Comparison of ENCODE assay signal across 8 cellular contexts in the genomic region with DNA sequence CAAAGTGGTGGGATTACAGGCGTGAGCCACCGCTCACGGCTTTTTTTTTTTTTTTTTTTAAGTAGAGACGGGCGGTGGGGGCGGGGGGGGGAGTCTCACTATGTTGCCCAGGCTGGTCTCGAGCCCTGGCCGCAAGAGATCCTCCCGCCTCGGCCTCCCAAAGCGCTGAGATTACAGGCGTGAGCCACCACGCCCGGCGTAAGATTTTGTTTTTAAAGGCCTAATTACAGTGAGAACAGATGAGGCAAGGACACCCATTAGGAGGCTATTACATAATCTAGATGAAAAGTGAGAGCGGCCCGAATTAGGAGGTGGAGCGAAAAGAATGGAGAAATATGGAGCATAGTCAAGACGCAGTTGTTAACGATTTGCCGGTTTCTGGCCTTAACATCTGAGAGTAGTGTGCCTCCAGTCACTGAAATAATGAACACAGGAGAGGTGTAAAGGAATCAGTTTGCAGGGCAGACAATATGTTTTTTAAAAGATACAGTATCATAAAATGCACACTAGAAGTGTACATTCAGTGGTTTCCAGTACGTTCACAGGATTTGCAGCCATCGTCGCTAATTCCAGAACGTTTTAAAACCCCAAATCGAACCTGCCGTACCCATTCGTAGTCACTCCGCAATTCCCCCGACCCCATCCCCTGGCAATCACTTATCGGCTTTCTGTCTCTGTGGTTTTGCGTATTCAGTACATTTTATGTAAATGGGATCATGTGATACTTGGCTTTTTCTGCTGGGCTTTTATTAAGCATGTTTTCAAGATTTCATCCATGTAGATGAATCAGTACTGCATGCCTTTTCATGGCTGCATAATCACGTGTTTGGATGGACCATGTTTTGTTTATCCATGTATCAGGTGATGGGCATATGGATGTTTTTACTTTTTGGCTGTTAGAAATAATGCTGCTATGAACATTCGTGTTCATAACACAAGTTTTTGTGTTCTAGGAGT. TPM values are rescaled to one million over a fixed set of nuclear protein-coding genes. Genes with fewer than 3 reads are reported as not detected.
DNase-seq lines count a peak whose midpoint lies in the region; ATAC-seq and TF ChIP-seq lines count a peak whose summit lies in the region.

No MANE protein-coding gene starts in this region.

- CTCF ChIA-PET in Panc1 (lab: Charles Lee) = no interaction called here

- no peak for TF ChIP-seq POLR2A in esophagus squamous epithelium (IDR thresholded peaks at IDR 0.05)

- no peak for TF ChIP-seq CTCF in GM12875 (IDR thresholded peaks at IDR 0.05; ENCODE audit: borderline replicate concordance, insufficient read depth, low read depth, low read length)
- no peak for TF ChIP-seq CTCF in Panc1 (IDR thresholded peaks at IDR 0.05)
- no peak for TF ChIP-seq CTCF in esophagus squamous epithelium (IDR thresholded peaks at IDR 0.05)

- no peak overlapping the region for H3K9ac ChIP-seq in rectal smooth muscle tissue (ENCODE audit: low read length)

- H3K27me3 ChIP-seq in Panc1 (ENCODE audit: control insufficient read depth, insufficient read depth, low read length) (no peaks in the 10 kb centered on the region), esophagus squamous epithelium (no peaks in the 10 kb centered on the region), rectal smooth muscle tissue (ENCODE audit: control insufficient read depth, insufficient read depth, low read length) (no peaks in the 10 kb centered on the region)

- DNase-seq in Panc1 (ENCODE audit: low read depth, low spot score) = no peak
- no peak for DNase-seq in esophagus squamous epithelium (lab: John Stamatoyannopoulos, UW)
- no peak for DNase-seq in RKO (ENCODE audit: low spot score)
- DNase-seq in midbrain (lab: John Stamatoyannopoulos, UW) = no peak

- H3K4me3 ChIP-seq in GM12875 (ENCODE audit: low read depth, low read length) (peak overlapping the region; percentile 91), Panc1 (ENCODE audit: low read depth in 2 of 2, low read length in 2 of 2) (peak overlapping the region; percentile 57 to 96), esophagus squamous epithelium (peak overlapping the region; percentile 79 to 99 (median 98)), rectal smooth muscle tissue (ENCODE audit: low read length) (peak overlapping the region; percentile 99)

- H3K4me1 ChIP-seq in Panc1 (ENCODE audit: control insufficient read depth, insufficient read depth, low read length) (peaks cover 11% of the 10 kb centered on the region), esophagus squamous epithelium (peaks cover 0 to 40% (median 20%) of the 10 kb centered on the region in 3 donors), rectal smooth muscle tissue (ENCODE audit: control insufficient read depth, insufficient read depth, low read length) (no peaks in the 10 kb centered on the region)

- H3K27ac ChIP-seq in Panc1 (ENCODE audit: low read length) (peak overlapping the region; percentile 81), esophagus squamous epithelium (peak overlapping the region in 3 of 4 donors; percentile 87 to 91 (median 91)), rectal smooth muscle tissue (ENCODE audit: low read depth, low read length) (no peak overlapping the region)

- ATAC-seq in Panc1 = no peak
- no peak for ATAC-seq in HG03159 (IDR thresholded peaks at IDR 0.05; ENCODE audit: unreplicated experiment)
- no peak for ATAC-seq in HG03521 (IDR thresholded peaks at IDR 0.05; ENCODE audit: unreplicated experiment)

- WGBS in esophagus squamous epithelium, 2 donors = 70 to 72% methylated on average over 22 to 34 of the region's 34 CpGs

- intact Hi-C loops in Panc1 (cut with micrococcal nuclease; ENCODE audit: unreplicated experiment) = no loop called here
- intact Hi-C loops in esophagus squamous epithelium (cut with DNase I) = no loop called here

- POLR2A ChIA-PET in Panc1 (lab: Charles Lee) = interaction anchor here (0.6 kb wide), 1 partner anchor 37 kb away, joined by 3 read pairs; no protein-coding TSS in a partner anchor

- in situ Hi-C loops in Panc1 (cut with HindIII; ENCODE audit: low pct_unique_long_range_greater_than_20kb, low sequenced_read_pairs) = no loop called here

- H3K36me3 ChIP-seq in Panc1 (ENCODE audit: control insufficient read depth, insufficient read depth, low read length) (peaks cover 3% of the 10 kb centered on the region; the same call in 1 of the 2 replicates), esophagus squamous epithelium (peaks cover 0 to 6% (median 0%) of the 10 kb centered on the region in 3 donors), rectal smooth muscle tissue (ENCODE audit: control insufficient read depth, insufficient read depth, low read length) (no peaks in the 10 kb centered on the region)

- no TSS peak for BruUV-seq in Panc1 (replicated peaks; lab: Mats Ljungman, UMichigan)

- H3K9me3 ChIP-seq in Panc1 (ENCODE audit: control insufficient read depth, insufficient read depth, low read depth, low read length) = no peaks in the 10 kb centered on the region
- H3K9me3 ChIP-seq in esophagus squamous epithelium = no peaks in the 10 kb centered on the region

RNA-seq across cellular contexts. Expression of gene SLX4, which starts 1.4 kb away (rescaled TPM):
- 15.5 TPM for total RNA-seq in Panc1 (2021; ENCODE audit: unreplicated experiment)
- 8.7 TPM for polyA plus RNA-seq in Panc1 (2012; ENCODE audit: insufficient read length)
- 1 to 10 TPM; 3.1 to 5.6 (median 3.9) TPM for total RNA-seq in esophagus squamous epithelium

RNA-seq across cellular contexts. Expression of gene NLRC3, which starts 35.6 kb away (rescaled TPM):
- total RNA-seq in Panc1 (2021; ENCODE audit: unreplicated experiment) (0.26 TPM), esophagus squamous epithelium (1 to 10 TPM in 3 of 4 donors, under 1 TPM in 1; 0.70 to 4.0 (median 1.8) TPM)
- polyA plus RNA-seq in Panc1 (2012; ENCODE audit: insufficient read length) = 0.10 TPM

RNA-seq across cellular contexts. Expression of gene DNASE1, which starts 41.7 kb away (rescaled TPM):
- total RNA-seq in Panc1 (2021; ENCODE audit: unreplicated experiment) = 21.1 TPM
- polyA plus RNA-seq in Panc1 (2012; ENCODE audit: insufficient read length) = 24.7 TPM
- total RNA-seq in esophagus squamous epithelium = 10 to 100 TPM in 2 of 4 donors, 1 to 10 TPM in 2; 5.7 to 13.4 (median 9.9) TPM
